ENCODE assay signal across 8 cellular contexts in genomic region chr2:202635441-202636296, GRCh38.
DNase-seq lines count a peak whose midpoint lies in the region; ATAC-seq and TF ChIP-seq lines count a peak whose summit lies in the region.

No MANE protein-coding gene starts in this region.

- peak; percentile 42 for DNase-seq in DMS 273 treated with DMSO at 0.1 percent for 48 hours (lab: John Stamatoyannopoulos, UW)
- peak in 75 of 76 experiments; percentile 10 to 91 (median 78) for DNase-seq in HUDEP-2 (lab: John Stamatoyannopoulos, UW; ENCODE audit: unreplicated experiment in 76 of 76)
- peak; percentile 56 for DNase-seq in NOMO-1 treated with dmso at 0.1 percent for 144 hours (lab: John Stamatoyannopoulos, UW; ENCODE audit: unreplicated experiment)
- peak; percentile 76 for DNase-seq in activated T-cell treated with anti-CD3 and anti-CD28 coated beads for 24 hours (ENCODE audit: low read depth)
- peak; percentile 86 for DNase-seq in epithelial cell of esophagus (ENCODE audit: low read depth)
- DNase-seq in stimulated activated CD8-positive, alpha-beta memory T cell treated with anti-CD3 and anti-CD28 coated beads, Interleukin-4, amount 100 ng/mL, for 48 hours, result peak; percentile 86

- peak; percentile 64 for ATAC-seq in GM21423 (IDR thresholded peaks at IDR 0.05; ENCODE audit: unreplicated experiment)

- H3K4me3 ChIP-seq in epithelial cell of esophagus (ENCODE audit: low read length), result peak overlapping the region; percentile 63
- peak overlapping the region; percentile 83 to 92 for H3K4me3 ChIP-seq in mucosa of rectum (ENCODE audit: low read length in 2 of 2)

- H3K27ac ChIP-seq in mucosa of rectum (ENCODE audit: low read depth in 2 of 2, low read length in 2 of 2), result peak overlapping the region; percentile 96 to 98

- peak overlapping the region; percentile 87 to 89 for H3K9ac ChIP-seq in mucosa of rectum (ENCODE audit: low read depth in 1 of 2, low read length in 2 of 2)

- H3K36me3 ChIP-seq in mucosa of rectum (ENCODE audit: control insufficient read depth in 2 of 2, insufficient read depth in 2 of 2, low read length in 2 of 2), result no peaks in the 10 kb centered on the region

- H3K9me3 ChIP-seq in mucosa of rectum (ENCODE audit: control insufficient read depth in 2 of 2, low read length in 2 of 2), result no peaks in the 10 kb centered on the region

- TF ChIP-seq CTCF in epithelial cell of esophagus (IDR thresholded peaks at IDR 0.05; ENCODE audit: insufficient read depth, low read depth, low read length, missing control alignments), result peak; percentile 7

- peaks cover 0 to 16% of the 10 kb centered on the region in 2 donors for H3K4me1 ChIP-seq in mucosa of rectum (ENCODE audit: control insufficient read depth in 2 of 2, insufficient read depth in 2 of 2, low read length in 2 of 2)

- H3K27me3 ChIP-seq in mucosa of rectum (ENCODE audit: control insufficient read depth in 2 of 2, insufficient read depth in 2 of 2, low read length in 2 of 2), result no peaks in the 10 kb centered on the region

Comparison
In these comparisons a context has a peak if more than half of its experiments do, and no peak if none do; other contexts are left out.
1. Peak in every context shown above with its lines: DNase-seq, ATAC-seq, H3K4me3 ChIP-seq and H3K27ac ChIP-seq.